27 cellular contexts compared by ENCODE assay signal in the genomic region with DNA sequence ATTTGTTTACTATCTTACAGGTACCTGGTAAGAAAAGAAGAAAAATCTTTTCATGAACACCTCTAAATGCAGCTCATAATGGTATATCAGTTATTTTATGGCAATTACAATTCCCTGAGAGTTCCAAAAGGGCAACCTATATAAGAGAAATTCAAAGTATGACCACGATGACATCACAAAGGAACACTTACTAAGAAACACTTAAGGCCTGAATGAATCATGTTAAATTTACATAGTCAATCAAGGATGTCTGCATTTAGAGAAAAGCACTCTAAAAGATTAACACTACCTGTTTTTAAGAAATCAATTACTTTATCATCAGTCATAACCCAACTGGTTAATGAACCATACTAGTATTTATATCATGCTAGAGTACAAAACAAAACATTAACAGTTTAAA.
A peak's percentile ranks its signal among the peaks of the same experiment; 100 is the strongest.
DNase-seq lines count a peak whose midpoint lies in the region; ATAC-seq and TF ChIP-seq lines count a peak whose summit lies in the region.
"Had no signal": no experiment of that assay in that cellular context is flagged by ENCODE, and none has a peak within 500 bp of the region (broad histone marks: within the 10 kb centered on the region; RNA-seq: fewer than 3 reads in every experiment).

No MANE protein-coding gene starts in this region.

- no peak for DNase-seq in stimulated activated naive CD8-positive, alpha-beta T cell treated with anti-CD3 and anti-CD28 coated beads, Interleukin-15, Interleukin-2, amounts not matched to agents 100 U/mL and 50 U/mL, for 24 hours
- no peak for DNase-seq in stimulated activated naive CD8-positive, alpha-beta T cell treated with anti-CD3 and anti-CD28 coated beads, Interleukin-15, amount 100 ng/mL, for 72 hours
- DNase-seq in astrocyte of the cerebellum (ENCODE audit: low read depth) (peak; percentile 11), glomerular visceral epithelial cell (ENCODE audit: extremely low spot score) (peak; percentile 11), transverse colon (no peak), immature natural killer cell (no peak), chondrocyte (ENCODE audit: low spot score) (no peak)
- no peak for DNase-seq in stimulated activated CD4-positive, alpha-beta T cell treated with anti-CD3 and anti-CD28 coated beads, Interleukin-15, amount 100 ng/mL, for 24 hours
- DNase-seq: activated CD4-positive, alpha-beta memory T cell treated with anti-CD3 and anti-CD28 coated beads for 36 hours; activated naive CD4-positive, alpha-beta T cell treated with anti-CD3 and anti-CD28 coated beads, Interleukin-2, amount 50 U/mL, for 16 hours; anterior cingulate cortex; CD8-positive, alpha-beta memory T cell; central memory CD4-positive, alpha-beta T cell; dermis blood vessel endothelial cell; endodermal cell; gastrocnemius medialis; H7; left colon; NCI-H1417 treated with DMSO at 0.1 percent for 48 hours; NCI-H2029 treated with DMSO at 0.1 percent for 48 hours; NCI-H524 treated with DMSO at 0.1 percent for 48 hours; nephron progenitor cell; stimulated activated naive CD4-positive, alpha-beta T cell treated with Interleukin-2 at 50 U/mL for 16 hours; testis had no signal

- H3K4me3 ChIP-seq in astrocyte of the cerebellum (ENCODE audit: low read depth, low read length) (no peak overlapping the region), transverse colon (no peak overlapping the region)
- H3K4me3 ChIP-seq: esophagus muscularis mucosa, gastrocnemius medialis, SK-N-MC, testis had no signal

- H3K4me1 ChIP-seq in transverse colon, result no peaks in the 10 kb centered on the region
- H3K4me1 ChIP-seq: esophagus muscularis mucosa, gastrocnemius medialis, testis had no signal

- peaks cover 12 to 19% of the 10 kb centered on the region in 2 donors for H3K9me3 Mint-ChIP-seq in stimulated activated naive CD8-positive, alpha-beta T cell treated with anti-CD3 and anti-CD28 coated beads, Interleukin-15, amount 100 ng/mL, for 72 hours
- H3K9me3 Mint-ChIP-seq in immature natural killer cell (peaks cover 0 to 3% (median 0%) of the 10 kb centered on the region in 6 donors), chondrocyte (ENCODE audit: low read depth) (peaks cover 8% of the 10 kb centered on the region)
- H3K9me3 Mint-ChIP-seq: activated CD4-positive, alpha-beta memory T cell treated with anti-CD3 and anti-CD28 coated beads for 36 hours; T-helper 1 cell treated with Interleukin-12 subunit alpha and Interleukin-12 subunit beta and Interleukin-4 antibody, amounts not matched to agents 30 μg/mL and 1 μg/mL, for 36 hours had no signal

- intact Hi-C loops in transverse colon (cut with DNase I; ENCODE audit: low total_unique reads), result no loop called here

- H3K36me3 Mint-ChIP-seq in immature natural killer cell, result peaks cover 33 to 52% (median 47%) of the 10 kb centered on the region in 3 donors
- peaks cover 17% of the 10 kb centered on the region for H3K36me3 Mint-ChIP-seq in chondrocyte (ENCODE audit: low read depth)

- WGBS in transverse colon (ENCODE audit: low coverage in 1 of 2), 2 donors, result 93 to 100% methylated on average over 1 of the region's 1 CpG

- TF ChIP-seq POLR2A in transverse colon (IDR thresholded peaks at IDR 0.05), result no peak

- H3K27ac ChIP-seq in transverse colon, result no peak overlapping the region
- H3K27ac ChIP-seq: esophagus muscularis mucosa, gastrocnemius medialis, SK-N-MC, testis had no signal

- TF ChIP-seq CTCF in astrocyte of the cerebellum (IDR thresholded peaks at IDR 0.05; ENCODE audit: low read depth, low read length, missing control alignments) (no peak), transverse colon (IDR thresholded peaks at IDR 0.05) (no peak), chondrocyte (IDR thresholded peaks at IDR 0.05) (no peak)

- H3K4me1 Mint-ChIP-seq in stimulated activated naive CD8-positive, alpha-beta T cell treated with anti-CD3 and anti-CD28 coated beads, Interleukin-15, amount 100 ng/mL, for 72 hours, result peaks cover 15% of the 10 kb centered on the region
- H3K4me1 Mint-ChIP-seq in immature natural killer cell (no peaks in the 10 kb centered on the region), chondrocyte (ENCODE audit: low read depth) (peaks cover 24% of the 10 kb centered on the region)
- H3K4me1 Mint-ChIP-seq: endodermal cell, nephron progenitor cell had no signal

- no peaks in the 10 kb centered on the region for H3K9me3 ChIP-seq in transverse colon
- H3K9me3 ChIP-seq: esophagus muscularis mucosa, gastrocnemius medialis, testis had no signal

- H3K27me3 Mint-ChIP-seq in stimulated activated naive CD8-positive, alpha-beta T cell treated with anti-CD3 and anti-CD28 coated beads, Interleukin-15, amount 100 ng/mL, for 72 hours, result no peaks in the 10 kb centered on the region
- H3K27me3 Mint-ChIP-seq in immature natural killer cell (ENCODE audit: low read depth in 3 of 3) (peaks cover 0 to 1% (median 0%) of the 10 kb centered on the region in 3 donors), chondrocyte (ENCODE audit: low read depth) (no peaks in the 10 kb centered on the region)
- H3K27me3 Mint-ChIP-seq: activated CD4-positive, alpha-beta memory T cell treated with anti-CD3 and anti-CD28 coated beads for 36 hours; CD8-positive, alpha-beta memory T cell had no signal

- no peak overlapping the region for H3K27ac Mint-ChIP-seq in stimulated activated naive CD8-positive, alpha-beta T cell treated with anti-CD3 and anti-CD28 coated beads, Interleukin-15, amount 100 ng/mL, for 72 hours
- H3K27ac Mint-ChIP-seq in immature natural killer cell (no peak overlapping the region), chondrocyte (ENCODE audit: unreplicated experiment) (no peak overlapping the region)
- H3K27ac Mint-ChIP-seq: activated CD4-positive, alpha-beta memory T cell treated with anti-CD3 and anti-CD28 coated beads for 36 hours; CD8-positive, alpha-beta memory T cell; endodermal cell; T-helper 1 cell treated with Interleukin-12 subunit alpha and Interleukin-12 subunit beta and Interleukin-4 antibody, amounts not matched to agents 30 μg/mL and 1 μg/mL, for 36 hours had no signal

- peaks cover 0 to 36% (median 1%) of the 10 kb centered on the region in 4 donors for H3K36me3 ChIP-seq in transverse colon

- no peaks in the 10 kb centered on the region for H3K27me3 ChIP-seq in transverse colon
- H3K27me3 ChIP-seq: esophagus muscularis mucosa, gastrocnemius medialis, testis had no signal

- ATAC-seq in stimulated activated naive CD8-positive, alpha-beta T cell treated with anti-CD3 and anti-CD28 coated beads, Interleukin-15, Interleukin-2, amounts not matched to agents 100 U/mL and 50 U/mL, for 24 hours, result peak; percentile 49
- ATAC-seq in stimulated activated naive CD8-positive, alpha-beta T cell treated with anti-CD3 and anti-CD28 coated beads, Interleukin-15, amount 100 ng/mL, for 72 hours, result no peak
- ATAC-seq: gastrocnemius medialis, left colon had no signal

- H3K4me3 Mint-ChIP-seq in stimulated activated naive CD8-positive, alpha-beta T cell treated with anti-CD3 and anti-CD28 coated beads, Interleukin-15, amount 100 ng/mL, for 72 hours, result no peak overlapping the region
- H3K4me3 Mint-ChIP-seq in immature natural killer cell (no peak overlapping the region), chondrocyte (ENCODE audit: unreplicated experiment) (no peak overlapping the region)
- H3K4me3 Mint-ChIP-seq: activated CD4-positive, alpha-beta memory T cell treated with anti-CD3 and anti-CD28 coated beads for 36 hours; CD8-positive, alpha-beta memory T cell; endodermal cell; nephron progenitor cell; T-helper 1 cell treated with Interleukin-12 subunit alpha and Interleukin-12 subunit beta and Interleukin-4 antibody, amounts not matched to agents 30 μg/mL and 1 μg/mL, for 36 hours had no signal

- no peak for TF ChIP-seq EP300 in transverse colon (IDR thresholded peaks at IDR 0.05; ENCODE audit: low read depth)

- in situ Hi-C loops in astrocyte of the cerebellum (cut with HindIII; ENCODE audit: low sequenced_read_pairs) (no loop called here), transverse colon (cut with MboI; ENCODE audit: low pct_ligation_motif_present in 1 of 4, low pct_unique_long_range_greater_than_20kb in 1 of 4, low sequenced_read_pairs in 3 of 4) (no loop called here)

Comparison
In these comparisons a context has a peak if more than half of its experiments do, and no peak if none do; other contexts are left out.
1. DNase-seq: peak in astrocyte of the cerebellum (single experiment) and glomerular visceral epithelial cell (single experiment); none in stimulated activated naive CD8-positive, alpha-beta T cell treated with anti-CD3 and anti-CD28 coated beads, Interleukin-15, Interleukin-2, amounts not matched to agents 100 U/mL and 50 U/mL, for 24 hours (single experiment), stimulated activated naive CD8-positive, alpha-beta T cell treated with anti-CD3 and anti-CD28 coated beads, Interleukin-15, amount 100 ng/mL, for 72 hours (0 of 2), stimulated activated CD4-positive, alpha-beta T cell treated with anti-CD3 and anti-CD28 coated beads, Interleukin-15, amount 100 ng/mL, for 24 hours (single experiment), transverse colon (single experiment), immature natural killer cell (0 of 3) and chondrocyte (single experiment).